Comparison of ENCODE assay signal across 8 cellular contexts in genomic region chr1:1407101-1407956, GRCh38. TPM values are rescaled to one million over a fixed set of nuclear protein-coding genes. Genes with fewer than 3 reads are reported as not detected.
DNase-seq lines count a peak whose midpoint lies in the region; ATAC-seq and TF ChIP-seq lines count a peak whose summit lies in the region.

Gene MRPL20, minus strand, starts transcription at chr1:1407293. Its CDS starts 76 bp downstream, at chr1:1407217.

- H3K27me3 ChIP-seq in KMS-11 (ENCODE audit: insufficient read depth, low read depth) (no peaks in the 10 kb centered on the region), Panc1 (ENCODE audit: control insufficient read depth, insufficient read depth, low read length) (no peaks in the 10 kb centered on the region), esophagus muscularis mucosa (no peaks in the 10 kb centered on the region), muscle layer of duodenum (ENCODE audit: low read depth, low read length) (no peaks in the 10 kb centered on the region)

- TF ChIP-seq CTCF in KMS-11 (conservative IDR thresholded peaks at IDR 0.05; ENCODE audit: low read depth, low read length) (no peak), Panc1 (IDR thresholded peaks at IDR 0.05) (no peak), esophagus muscularis mucosa (IDR thresholded peaks at IDR 0.05) (peak; percentile 12 to 29 (median 25))

- peaks cover 28% of the 10 kb centered on the region for H3K36me3 Mint-ChIP-seq in activated T-cell treated with anti-CD3 and anti-CD28 coated beads, Interleukin-2, amount 50 U/mL, for 4 hours (ENCODE audit: insufficient read depth)

- peak; percentile 39 for TF ChIP-seq POLR2A in esophagus muscularis mucosa (IDR thresholded peaks at IDR 0.05; ENCODE audit: low read depth)

- H3K9ac ChIP-seq in KMS-11: peak within 1 kb of the TSS; percentile 78

- H3K4me2 ChIP-seq in KMS-11: peak within 1 kb of the TSS; percentile 84

- peak; percentile 86 for DNase-seq in DMS79 (lab: John Stamatoyannopoulos, UW)
- DNase-seq in Panc1 (ENCODE audit: low read depth, low spot score): no peak
- peak; percentile 93 for DNase-seq in activated T-cell treated with anti-CD3 and anti-CD28 coated beads, Interleukin-2, amount 50 U/mL, for 4 hours
- peak; percentile 99 for DNase-seq in esophagus muscularis mucosa (ENCODE audit: extremely low spot score)
- peak; percentile 92 to 94 for DNase-seq in stimulated activated CD8-positive, alpha-beta memory T cell treated with anti-CD3 and anti-CD28 coated beads, Interleukin-7, amount 100 ng/mL, for 4 hours (ENCODE audit: low read depth in 2 of 2)

- peak within 1 kb of the TSS; percentile 70 for H3K27ac ChIP-seq in KMS-11
- H3K27ac ChIP-seq in Panc1 (ENCODE audit: low read length): peak within 1 kb of the TSS; percentile 96
- peak within 1 kb of the TSS; percentile 88 to 92 (median 90) for H3K27ac ChIP-seq in esophagus muscularis mucosa (replicated peaks in 1 of 4)
- peak within 1 kb of the TSS; percentile 80 for H3K27ac ChIP-seq in muscle layer of duodenum (ENCODE audit: low read length)

- intact Hi-C loops in Panc1 (cut with micrococcal nuclease; ENCODE audit: unreplicated experiment): no loop called here
- intact Hi-C loops in esophagus muscularis mucosa (cut with DNase I): no loop called here

- H3K4me1 Mint-ChIP-seq in activated T-cell treated with anti-CD3 and anti-CD28 coated beads, Interleukin-2, amount 50 U/mL, for 4 hours (ENCODE audit: low read depth): peaks cover 42% of the 10 kb centered on the region

- TF ChIP-seq EP300 in esophagus muscularis mucosa (IDR thresholded peaks at IDR 0.05): no peak

- H3K4me1 ChIP-seq in KMS-11 (ENCODE audit: low read depth, poor library complexity, severe bottlenecking): peaks cover 26% of the 10 kb centered on the region
- peaks cover 33% of the 10 kb centered on the region for H3K4me1 ChIP-seq in Panc1 (ENCODE audit: control insufficient read depth, insufficient read depth, low read length)
- peaks cover 29 to 50% (median 46%) of the 10 kb centered on the region in 4 donors for H3K4me1 ChIP-seq in esophagus muscularis mucosa
- peaks cover 14 to 32% of the 10 kb centered on the region in 2 donors for H3K4me1 ChIP-seq in muscle layer of duodenum (ENCODE audit: control insufficient read depth in 1 of 2, insufficient read depth in 2 of 2, low read length in 2 of 2)

- peaks cover 55% of the 10 kb centered on the region for H3K79me2 ChIP-seq in KMS-11 (ENCODE audit: insufficient read depth, low read depth)

- 0% methylated on average over 28 of the region's 96 CpGs for WGBS in esophagus muscularis mucosa

- peaks cover 11% of the 10 kb centered on the region; the same call in 1 of the 2 replicates for H3K36me3 ChIP-seq in KMS-11 (ENCODE audit: insufficient read depth)
- peaks cover 8% of the 10 kb centered on the region for H3K36me3 ChIP-seq in Panc1 (ENCODE audit: control insufficient read depth, insufficient read depth, low read length)
- peaks cover 13 to 45% (median 43%) of the 10 kb centered on the region in 4 donors for H3K36me3 ChIP-seq in esophagus muscularis mucosa
- H3K36me3 ChIP-seq in muscle layer of duodenum (ENCODE audit: control insufficient read depth in 1 of 2, insufficient read depth in 2 of 2, low read length in 2 of 2): peaks cover 15 to 29% of the 10 kb centered on the region in 2 donors

- in situ Hi-C loops in Panc1 (cut with HindIII; ENCODE audit: low pct_unique_long_range_greater_than_20kb, low sequenced_read_pairs): no loop called here

- ATAC-seq in GM21737 (IDR thresholded peaks at IDR 0.05; ENCODE audit: unreplicated experiment): peak; percentile 77
- ATAC-seq in Panc1: peak; percentile 93
- ATAC-seq in activated T-cell treated with anti-CD3 and anti-CD28 coated beads, Interleukin-2, amount 50 U/mL, for 4 hours: peak; percentile 94 to 95

- no peaks in the 10 kb centered on the region for H3K9me3 Mint-ChIP-seq in activated T-cell treated with anti-CD3 and anti-CD28 coated beads, Interleukin-2, amount 50 U/mL, for 4 hours

- H3K4me3 Mint-ChIP-seq in activated T-cell treated with anti-CD3 and anti-CD28 coated beads, Interleukin-2, amount 50 U/mL, for 4 hours: peak within 1 kb of the TSS; percentile 96

- no peaks in the 10 kb centered on the region for H3K27me3 Mint-ChIP-seq in activated T-cell treated with anti-CD3 and anti-CD28 coated beads, Interleukin-2, amount 50 U/mL, for 4 hours (ENCODE audit: low read depth)

- H3K4me3 ChIP-seq in KMS-11 (IDR thresholded peaks at IDR 0.05; ENCODE audit: insufficient read depth, low read depth, low read length) (peak within 1 kb of the TSS; percentile 35), Panc1 (ENCODE audit: low read depth in 2 of 2, low read length in 2 of 2) (peak within 1 kb of the TSS; percentile 81 to 88), esophagus muscularis mucosa (peak within 1 kb of the TSS; percentile 79 to 98 (median 94)), muscle layer of duodenum (ENCODE audit: low read depth in 1 of 2, low read length in 2 of 2) (peak within 1 kb of the TSS; percentile 79 to 98)

- no TSS peak for BruUV-seq in Panc1 (replicated peaks; lab: Mats Ljungman, UMichigan)

- CTCF ChIA-PET in Panc1 (lab: Charles Lee): no interaction called here

- H4K20me1 ChIP-seq in KMS-11 (ENCODE audit: insufficient read depth): no peaks in the 10 kb centered on the region

- H3K9me3 ChIP-seq in Panc1 (ENCODE audit: control insufficient read depth, insufficient read depth, low read depth, low read length) (no peaks in the 10 kb centered on the region), esophagus muscularis mucosa (no peaks in the 10 kb centered on the region), muscle layer of duodenum (ENCODE audit: control insufficient read depth in 1 of 2, low read length in 2 of 2) (no peaks in the 10 kb centered on the region)

- peak within 1 kb of the TSS; percentile 39 for H2AFZ ChIP-seq in KMS-11 (ENCODE audit: low read depth)

- POLR2A ChIA-PET in Panc1 (lab: Charles Lee): interaction anchor here (0.5 to 1.0 kb wide), 2 partner anchors 24 to 91 kb away, joined by 3 to 8 read pairs; no protein-coding TSS in a partner anchor

RNA-seq across cellular contexts. Expression of gene MRPL20, which starts in this region (rescaled TPM):
- total RNA-seq in Panc1 (2021; ENCODE audit: unreplicated experiment) (196 TPM), esophagus muscularis mucosa (100 to 1,000 TPM; 144 to 175 (median 155) TPM)
- 252 TPM for polyA plus RNA-seq in Panc1 (2012; ENCODE audit: insufficient read length)
- 100 to 1,000 TPM; 254 to 300 (median 271) TPM for total RNA-seq in activated T-cell treated with anti-CD3 and anti-CD28 coated beads, Interleukin-2, amount 50 U/mL, for 4 hours

Comparison
In these comparisons a context has a peak if more than half of its experiments do, and no peak if none do; other contexts are left out.
1. H3K4me3 ChIP-seq: peak in every context shown above with its lines; median percentile 94 in esophagus muscularis mucosa; 88 in muscle layer of duodenum; 84 in Panc1; 35 in KMS-11.
2. CTCF ChIP-seq: peak in esophagus muscularis mucosa (3 of 3); none in KMS-11 (single experiment) and Panc1 (single experiment).
3. Peak in every context shown above with its lines, with median percentiles within 50 percentile points of each other: ATAC-seq and H3K27ac ChIP-seq.